ENCODE assay signal across 8 cellular contexts in the genomic region with DNA sequence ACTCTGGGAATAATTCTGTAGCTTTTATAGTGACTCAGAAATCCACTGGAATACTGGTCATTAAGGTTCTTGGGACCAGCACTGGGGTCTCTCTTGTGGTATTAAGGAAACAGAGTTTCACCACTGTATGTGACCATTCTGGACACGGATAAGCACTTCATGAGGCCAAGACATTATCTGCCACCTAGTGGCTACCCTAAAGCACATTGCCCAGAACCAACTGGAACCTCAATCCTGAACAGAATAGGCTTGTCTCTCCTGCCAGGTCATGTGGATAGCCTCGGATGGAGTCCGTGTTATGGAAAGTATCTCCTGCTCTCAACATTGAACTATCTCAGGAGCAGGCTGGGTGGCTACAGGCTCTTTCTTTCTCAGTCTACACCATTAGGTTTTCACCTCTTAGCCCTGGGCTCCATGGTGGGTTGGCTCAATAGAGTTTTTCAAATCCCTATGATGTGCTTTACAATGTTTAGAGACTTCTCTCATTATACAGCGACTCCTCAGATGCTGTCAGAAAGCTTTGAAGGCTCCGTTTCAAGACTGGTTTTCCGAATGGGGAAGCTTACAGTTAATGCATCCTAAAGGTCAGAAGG.
DNase-seq lines count a peak whose midpoint lies in the region; ATAC-seq and TF ChIP-seq lines count a peak whose summit lies in the region.

No MANE protein-coding gene starts in this region.

- no peak overlapping the region for H2AFZ ChIP-seq in parathyroid adenoma

- H3K9ac ChIP-seq in parathyroid adenoma, result no peak overlapping the region

- TF ChIP-seq POLR2A in erythroblast (IDR thresholded peaks at IDR 0.05; ENCODE audit: low read length) (no peak), uterus (IDR thresholded peaks at IDR 0.05) (no peak)

- H3K4me3 ChIP-seq in parathyroid adenoma (ENCODE audit: low read depth, low read length) (no peak overlapping the region), uterus (no peak overlapping the region)

- no peaks in the 10 kb centered on the region for H3K27me3 ChIP-seq in parathyroid adenoma (ENCODE audit: control insufficient read depth, insufficient read depth, low read length)
- no peaks in the 10 kb centered on the region for H3K27me3 ChIP-seq in uterus

- no peak overlapping the region for H3K4me2 ChIP-seq in parathyroid adenoma (ENCODE audit: low read length)

- DNase-seq in NCI-H1092 treated with DMSO at 0.1 percent for 48 hours (lab: John Stamatoyannopoulos, UW), result peak; percentile 26
- DNase-seq in NCI-H1092 (lab: John Stamatoyannopoulos, UW), result no peak
- peak; percentile 28 for DNase-seq in NCI-H146 (lab: John Stamatoyannopoulos, UW)
- peak; percentile 1 to 2 for DNase-seq in erythroblast (lab: John Stamatoyannopoulos, UW)
- no peak for DNase-seq in uterus
- no peak for DNase-seq in stimulated activated naive CD4-positive, alpha-beta T cell treated with Interleukin-2 at 50 U/mL for 16 hours (lab: John Stamatoyannopoulos, UW)

- H3K4me1 ChIP-seq in parathyroid adenoma (no peaks in the 10 kb centered on the region), uterus (no peaks in the 10 kb centered on the region)

- H3K9me3 ChIP-seq in parathyroid adenoma (ENCODE audit: control insufficient read depth, low read length) (no peaks in the 10 kb centered on the region), uterus (no peaks in the 10 kb centered on the region)

- intact Hi-C loops in uterus (cut with DNase I; ENCODE audit: low total_unique reads), result no loop called here

- no peaks in the 10 kb centered on the region for H3K36me3 ChIP-seq in parathyroid adenoma (ENCODE audit: control insufficient read depth, insufficient read depth, low read length)
- H3K36me3 ChIP-seq in uterus, result no peaks in the 10 kb centered on the region

- TF ChIP-seq CTCF in parathyroid adenoma (IDR thresholded peaks at IDR 0.05), result peak; percentile 56
- TF ChIP-seq CTCF in uterus (IDR thresholded peaks at IDR 0.05), result peak in 1 of 4 experiments; percentile 14

- H3K27ac ChIP-seq in parathyroid adenoma, result no peak overlapping the region
- H3K27ac ChIP-seq in uterus, result no peak overlapping the region

- no peak for ATAC-seq in GM21619 (IDR thresholded peaks at IDR 0.05; ENCODE audit: unreplicated experiment)

- no peaks in the 10 kb centered on the region for H3K79me2 ChIP-seq in parathyroid adenoma

Comparison
In these comparisons a context has a peak if more than half of its experiments do, and no peak if none do; other contexts are left out.
1. DNase-seq: peak in NCI-H1092 treated with DMSO at 0.1 percent for 48 hours (single experiment), NCI-H146 (single experiment) and erythroblast (2 of 2); none in NCI-H1092 (single experiment), uterus (0 of 2) and stimulated activated naive CD4-positive, alpha-beta T cell treated with Interleukin-2 at 50 U/mL for 16 hours (single experiment).